In genomic region chrX:77936299-77936698, GRCh38 we compare ENCODE assay signal across 28 cellular contexts. TPM values are rescaled to one million over a fixed set of nuclear protein-coding genes. Genes with fewer than 3 reads are reported as not detected.
"Had no signal": no experiment of that assay in that cellular context is flagged by ENCODE, and none has a peak within 500 bp of the region (broad histone marks: within the 10 kb centered on the region; RNA-seq: fewer than 3 reads in every experiment).

No MANE protein-coding gene starts in this region.

- DNase-seq: effector memory CD8-positive, alpha-beta T cell; foreskin keratinocyte; kidney glomerular epithelial cell; naive thymus-derived CD4-positive, alpha-beta T cell; nephron progenitor cell; psoas muscle; retina; right lobe of liver; spleen; stimulated activated CD4-positive, alpha-beta T cell treated with anti-CD3 and anti-CD28 coated beads, Interleukin-15, amount 100 ng/mL, for 24 hours; stimulated activated CD4-positive, alpha-beta T cell treated with anti-CD3 and anti-CD28 coated beads, Interleukin-1b, Interleukin-23, amount 100 ng/mL, for 48 hours; stimulated activated CD4-positive, alpha-beta T cell treated with anti-CD3 and anti-CD28 coated beads, Interleukin-4, amount 100 ng/mL, for 24 hours; transverse colon had no signal

- H3K4me3 Mint-ChIP-seq: effector memory CD8-positive, alpha-beta T cell; naive thymus-derived CD4-positive, alpha-beta T cell; nephron progenitor cell; stimulated activated memory B cell treated with anti-CD40 and anti-IgM and Interleukin-4, amounts not matched to agents 10 μg/mL and 1 μg/mL and 100 μg/mL, for 72 hours; stimulated activated naive CD8-positive, alpha-beta T cell treated with anti-CD3 and anti-CD28 coated beads, Interleukin-15, Interleukin-2, amounts not matched to agents 100 ng/mL and 50 ng/mL, for 24 hours had no signal

- H3K27ac ChIP-seq: epithelial cell of prostate, foreskin keratinocyte, hepatocyte, psoas muscle, right lobe of liver, spleen, transverse colon had no signal

- H3K27ac Mint-ChIP-seq: effector memory CD8-positive, alpha-beta T cell; nephron progenitor cell; stimulated activated memory B cell treated with anti-CD40 and anti-IgM and Interleukin-4, amounts not matched to agents 10 μg/mL and 1 μg/mL and 100 μg/mL, for 72 hours; stimulated activated naive CD8-positive, alpha-beta T cell treated with anti-CD3 and anti-CD28 coated beads, Interleukin-15, Interleukin-2, amounts not matched to agents 100 ng/mL and 50 ng/mL, for 24 hours had no signal

- H2AFZ ChIP-seq: hepatocyte had no signal

- FAIRE-seq: islet of Langerhans had no signal

- H3K4me1 ChIP-seq: foreskin keratinocyte, psoas muscle, right lobe of liver, spleen, transverse colon had no signal

- H3K27me3 ChIP-seq: esophagus muscularis mucosa, foreskin keratinocyte, hepatocyte, right lobe of liver, spleen, transverse colon had no signal

- H3K4me3 ChIP-seq: esophagus muscularis mucosa, hepatocyte, psoas muscle, right lobe of liver, spleen, thoracic aorta, transverse colon had no signal

- H3K79me2 ChIP-seq: hepatocyte had no signal

- H3K9me3 ChIP-seq: esophagus muscularis mucosa, psoas muscle, right lobe of liver, spleen, thoracic aorta, transverse colon had no signal

- H3K36me3 Mint-ChIP-seq: stimulated activated memory B cell treated with anti-CD40 and anti-IgM and Interleukin-4, amounts not matched to agents 10 μg/mL and 1 μg/mL and 100 μg/mL, for 72 hours had no signal

- ATAC-seq: effector memory CD8-positive, alpha-beta T cell; foreskin keratinocyte; naive thymus-derived CD4-positive, alpha-beta T cell; right lobe of liver; stimulated activated memory B cell treated with anti-CD40 and anti-IgM and Interleukin-4, amounts not matched to agents 10 μg/mL and 1 μg/mL and 100 μg/mL, for 72 hours had no signal

- H3K27me3 Mint-ChIP-seq: effector memory CD8-positive, alpha-beta T cell; naive thymus-derived CD4-positive, alpha-beta T cell; stimulated activated memory B cell treated with anti-CD40 and anti-IgM and Interleukin-4, amounts not matched to agents 10 μg/mL and 1 μg/mL and 100 μg/mL, for 72 hours; stimulated activated naive CD8-positive, alpha-beta T cell treated with anti-CD3 and anti-CD28 coated beads, Interleukin-15, Interleukin-2, amounts not matched to agents 100 ng/mL and 50 ng/mL, for 24 hours had no signal

- H3K9me3 Mint-ChIP-seq: effector memory CD8-positive, alpha-beta T cell; naive thymus-derived CD4-positive, alpha-beta T cell; stimulated activated memory B cell treated with anti-CD40 and anti-IgM and Interleukin-4, amounts not matched to agents 10 μg/mL and 1 μg/mL and 100 μg/mL, for 72 hours; stimulated activated naive CD8-positive, alpha-beta T cell treated with anti-CD3 and anti-CD28 coated beads, Interleukin-15, Interleukin-2, amounts not matched to agents 100 ng/mL and 50 ng/mL, for 24 hours had no signal

- H3K4me2 ChIP-seq: hepatocyte had no signal

- H3K36me3 ChIP-seq: esophagus muscularis mucosa, right lobe of liver, spleen, thoracic aorta, transverse colon had no signal

- H3K4me1 Mint-ChIP-seq: nephron progenitor cell; stimulated activated memory B cell treated with anti-CD40 and anti-IgM and Interleukin-4, amounts not matched to agents 10 μg/mL and 1 μg/mL and 100 μg/mL, for 72 hours had no signal

RNA-seq across cellular contexts. Expression of gene PGAM4, which starts 33.1 kb away (rescaled TPM):
- total RNA-seq: esophagus muscularis mucosa, foreskin keratinocyte, hepatocyte, liver, lung microvascular endothelial cell, mesenteric fat pad, mononuclear cell, omental fat pad, psoas muscle, right lobe of liver, skeletal muscle tissue, spleen, subcutaneous adipose tissue, thoracic aorta, transverse colon, ureter had no signal
- polyA plus RNA-seq: hepatocyte; liver; naive thymus-derived CD4-positive, alpha-beta T cell; spleen had no signal
